1 cellular context compared by ENCODE assay signal in genomic region chr16:50624449-50624782, GRCh38.
TF ChIP-seq lines count a peak whose summit lies in the region.

No MANE protein-coding gene starts in this region.

TF ChIP-seq in K562, 482 proteins besides CTCF, POLR2A, EP300 and RAD21:
- TF ChIP-seq PREB (CRISPR knock-in tag; IDR thresholded peaks at IDR 0.05): no peak
- no peak for TF ChIP-seq BCL6 (CRISPR knock-in tag; IDR thresholded peaks at IDR 0.05)
- TF ChIP-seq RERE (CRISPR knock-in tag; IDR thresholded peaks at IDR 0.05; ENCODE audit: borderline replicate concordance): no peak
- no peak for TF ChIP-seq PRPF4 (IDR thresholded peaks at IDR 0.05; ENCODE audit: insufficient read depth, low read depth, low read length, poor library complexity, severe bottlenecking)
- 0 out of 2 replicates have a peak, but pooled peaks have one; percentile 15 for TF ChIP-seq SPI1 (IDR thresholded peaks at IDR 0.05; ENCODE audit: borderline replicate concordance, low read depth, low read length)
